1 cellular context compared by ENCODE assay signal in genomic region chr19:51294211-51294976, GRCh38.
TF ChIP-seq lines count a peak whose summit lies in the region.

No MANE protein-coding gene starts in this region.

TF ChIP-seq in H1, 55 proteins besides CTCF, POLR2A, EP300 and RAD21:
- TF ChIP-seq NANOG (IDR thresholded peaks at IDR 0.05; ENCODE audit: insufficient read depth, low read depth, low read length, poor library complexity, severe bottlenecking) (no peak), FOSL1 (IDR thresholded peaks at IDR 0.05; ENCODE audit: insufficient read depth, low read depth, low read length) (no peak), SIN3A (conservative IDR thresholded peaks at IDR 0.05 in 1 of 2, IDR thresholded peaks at IDR 0.05 in 1 of 2; ENCODE audit: low read depth in 1 of 2, low read length in 2 of 2) (no peak)
